In the genomic region with DNA sequence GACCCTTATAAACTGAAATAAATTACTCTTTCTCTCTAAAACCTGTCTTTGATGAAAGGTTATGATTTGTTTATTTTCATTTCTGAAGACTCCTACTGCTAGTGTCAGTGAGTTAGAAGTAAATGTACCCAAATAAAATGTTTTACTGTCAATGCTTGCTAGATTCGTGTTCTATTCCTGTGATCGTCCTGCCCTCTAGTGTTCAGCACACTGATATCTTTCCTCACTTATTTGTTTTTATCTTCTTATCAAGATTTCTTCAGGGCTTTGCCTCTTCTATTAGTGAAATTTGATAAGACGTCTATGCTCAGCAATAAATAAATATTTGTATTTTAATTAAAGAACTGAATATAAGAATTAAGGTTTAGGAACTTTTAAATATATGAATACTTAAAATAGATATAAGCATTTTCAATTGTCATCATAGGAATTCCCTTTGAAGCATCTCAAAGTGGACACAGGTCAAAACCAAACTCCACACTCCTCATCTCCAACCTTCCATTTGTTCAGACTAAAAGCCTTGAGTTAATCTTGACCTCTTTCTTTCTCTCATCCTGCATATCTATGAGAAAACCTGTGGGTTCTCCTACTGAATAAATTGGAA, we compare ENCODE assay signal across 8 cellular contexts.
DNase-seq lines count a peak whose midpoint lies in the region; ATAC-seq and FAIRE-seq lines count a peak whose summit lies in the region.

No MANE protein-coding gene starts in this region.

- no peak for FAIRE-seq in HTR-8/SVneo (lab: Jason Lieb, UNC)
- FAIRE-seq in frontal cortex (lab: Jason Lieb, UNC), result peak; percentile 70

- peak; percentile 43 for DNase-seq in EL
- peak; percentile 51 for DNase-seq in HTR-8/SVneo (ENCODE audit: insufficient read length, low spot score)
- peak; percentile 55 for DNase-seq in SK-N-DZ (ENCODE audit: low spot score)
- peak; percentile 3 to 42 for DNase-seq in frontal cortex (ENCODE audit: low spot score in 2 of 2)

- ATAC-seq in HG02610 (IDR thresholded peaks at IDR 0.05; ENCODE audit: unreplicated experiment) (no peak), GM21576 (IDR thresholded peaks at IDR 0.05; ENCODE audit: unreplicated experiment) (no peak), HG02588 (IDR thresholded peaks at IDR 0.05; ENCODE audit: unreplicated experiment) (no peak), HG02852 (IDR thresholded peaks at IDR 0.05; ENCODE audit: unreplicated experiment) (no peak)
